In genomic region chr10:21369697-21370096, GRCh38 we compare ENCODE assay signal across 1 cellular context.
TF ChIP-seq lines count a peak whose summit lies in the region.

No MANE protein-coding gene starts in this region.

TF ChIP-seq in K562, 482 proteins besides CTCF, POLR2A, EP300 and RAD21 (continued from another document):
- TF ChIP-seq PKNOX1 (IDR thresholded peaks at IDR 0.05), result peak; percentile 59; the same call in 1 of the 2 replicates
